22 cellular contexts compared by ENCODE assay signal in genomic region chrX:729583-730409, GRCh38.
"Had no signal": no experiment of that assay in that cellular context is flagged by ENCODE, and none has a peak within 500 bp of the region (broad histone marks: within the 10 kb centered on the region; RNA-seq: fewer than 3 reads in every experiment).

No MANE protein-coding gene starts in this region.

- FAIRE-seq: RCC 7860 had no signal

- H3K4me2 ChIP-seq: KMS-11 had no signal

- H3K4me3 Mint-ChIP-seq: activated CD8-positive, alpha-beta T cell treated with anti-CD3 and anti-CD28 coated beads, Interleukin-2, amount 10 ng/mL, durations not matched to agents 7 days and 5 days; activated naive CD8-positive, alpha-beta T cell treated with anti-CD3 and anti-CD28 coated beads, Interleukin-2, amount 10 ng/mL, durations not matched to agents 7 days and 5 days; T-helper 1 cell treated with Interleukin-12 subunit alpha and Interleukin-12 subunit beta and Interleukin-4 antibody, amounts not matched to agents 30 μg/mL and 1 μg/mL, for 36 hours; WTC11 had no signal

- H3K27ac Mint-ChIP-seq: activated CD8-positive, alpha-beta T cell treated with anti-CD3 and anti-CD28 coated beads, Interleukin-2, amount 10 ng/mL, durations not matched to agents 7 days and 5 days; activated naive CD8-positive, alpha-beta T cell treated with anti-CD3 and anti-CD28 coated beads, Interleukin-2, amount 10 ng/mL, durations not matched to agents 7 days and 5 days; T-helper 1 cell treated with Interleukin-12 subunit alpha and Interleukin-12 subunit beta and Interleukin-4 antibody, amounts not matched to agents 30 μg/mL and 1 μg/mL, for 36 hours; WTC11 had no signal

- H3K27me3 ChIP-seq: adrenal gland had no signal

- H3K36me3 ChIP-seq: adrenal gland had no signal

- H3K9me3 ChIP-seq: adrenal gland had no signal

- DNase-seq: activated CD4-positive, alpha-beta T cell treated with anti-CD3 and anti-CD28 coated beads for 48 hours; activated CD4-positive, alpha-beta T cell treated with anti-CD3 and anti-CD28 coated beads, Interleukin-2, amount 50 U/mL, for 4 hours; activated CD4-positive, CD25-positive, alpha-beta regulatory T cell treated with anti-CD3 and anti-CD28 coated beads, Interleukin-2, amount 50 U/mL, for 72 hours; activated CD8-positive, alpha-beta memory T cell treated with anti-CD3 and anti-CD28 coated beads, Interleukin-2, amount 50 U/mL, for 48 hours; activated CD8-positive, alpha-beta T cell treated with anti-CD3 and anti-CD28 coated beads, Interleukin-2, amount 10 ng/mL, durations not matched to agents 7 days and 5 days; activated naive CD4-positive, alpha-beta T cell treated with anti-CD3 and anti-CD28 coated beads, Interleukin-2, amount 50 U/mL, for 16 hours; activated naive CD8-positive, alpha-beta T cell treated with anti-CD3 and anti-CD28 coated beads, Interleukin-2, amount 10 ng/mL, durations not matched to agents 7 days and 5 days; activated T-cell treated with anti-CD3 and anti-CD28 coated beads, Interleukin-2, amount 50 U/mL, for 1 hour; anterior cingulate cortex; NCI-H1092; NCI-H1417; NCI-H1930; NCI-H2107; NCI-H524; PC-3; SHP77; T-helper 9 cell had no signal

- ATAC-seq: activated CD8-positive, alpha-beta T cell treated with anti-CD3 and anti-CD28 coated beads, Interleukin-2, amount 10 ng/mL, durations not matched to agents 7 days and 5 days; PC-3; WTC11 had no signal

- H3K9ac ChIP-seq: KMS-11 had no signal

- H3K4me3 ChIP-seq: adrenal gland had no signal

- H3K4me1 Mint-ChIP-seq: activated naive CD8-positive, alpha-beta T cell treated with anti-CD3 and anti-CD28 coated beads, Interleukin-2, amount 10 ng/mL, durations not matched to agents 7 days and 5 days had no signal

- H3K27ac ChIP-seq: adrenal gland, KMS-11 had no signal

- H3K4me1 ChIP-seq: adrenal gland had no signal

- H3K27me3 Mint-ChIP-seq: activated naive CD8-positive, alpha-beta T cell treated with anti-CD3 and anti-CD28 coated beads, Interleukin-2, amount 10 ng/mL, durations not matched to agents 7 days and 5 days had no signal
